8 cellular contexts compared by ENCODE assay signal in genomic region chr1:31765041-31765467, GRCh38. TPM values are rescaled to one million over a fixed set of nuclear protein-coding genes. Genes with fewer than 3 reads are reported as not detected.
A peak's percentile ranks its signal among the peaks of the same experiment; 100 is the strongest.
DNase-seq lines count a peak whose midpoint lies in the region; ATAC-seq, FAIRE-seq and TF ChIP-seq lines count a peak whose summit lies in the region.

No MANE protein-coding gene starts in this region.

- no peak overlapping the region for H3K27ac Mint-ChIP-seq in T-cell

- H3K4me3 Mint-ChIP-seq in T-cell, result peak overlapping the region; percentile 75 to 82 (median 77)

- peaks cover 30% of the 10 kb centered on the region for H3K27me3 ChIP-seq in iPS-18a (ENCODE audit: control insufficient read depth, insufficient read depth, low read length)

- no peaks in the 10 kb centered on the region for H3K9me3 ChIP-seq in iPS-18a (ENCODE audit: control insufficient read depth, low read depth, low read length)

- DNase-seq in D721Med (ENCODE audit: insufficient read length, low spot score), result no peak
- DNase-seq in HT1080 (ENCODE audit: low read depth), result peak; percentile 37
- DNase-seq in T-cell, result no peak
- DNase-seq in T-helper 9 cell, result no peak
- no peak for DNase-seq in foreskin melanocyte
- DNase-seq in activated CD4-positive, CD25-positive, alpha-beta regulatory T cell treated with anti-CD3 and anti-CD28 coated beads, Interleukin-2, amount 50 U/mL, for 72 hours, result no peak

- peak; percentile 50 for TF ChIP-seq CTCF in D721Med (IDR thresholded peaks at IDR 0.05; ENCODE audit: insufficient read depth, missing control alignments)

- no peaks in the 10 kb centered on the region for H3K36me3 ChIP-seq in iPS-18a (ENCODE audit: control insufficient read depth, low read depth, low read length)

- H3K9ac ChIP-seq in iPS-18a (ENCODE audit: low read length), result no peak overlapping the region

- CTCF ChIA-PET in T-cell (lab: Charles Lee), result no interaction called here

- POLR2A ChIA-PET in T-cell (lab: Charles Lee), result no interaction called here

- no peak overlapping the region for H3K27ac ChIP-seq in iPS-18a (ENCODE audit: low read length)

- peaks cover 27% of the 10 kb centered on the region for H3K4me1 ChIP-seq in iPS-18a (ENCODE audit: control insufficient read depth, low read depth, low read length)

- H3K9me3 Mint-ChIP-seq in T-cell, result no peaks in the 10 kb centered on the region

- peaks cover 0 to 5% of the 10 kb centered on the region in 2 donors for H3K27me3 Mint-ChIP-seq in T-cell

- H3K36me3 Mint-ChIP-seq in T-cell, result no peaks in the 10 kb centered on the region

- H3K4me3 ChIP-seq in iPS-18a (ENCODE audit: low read length), result peak overlapping the region; percentile 23

- FAIRE-seq in D721Med (lab: Jason Lieb, UNC), result no peak

- H3K4me1 Mint-ChIP-seq in T-cell, result peaks cover 14 to 49% (median 33%) of the 10 kb centered on the region in 3 donors

- no peak for ATAC-seq in T-cell (replicated peaks in 1 of 4)
- no peak for ATAC-seq in GM21825 (IDR thresholded peaks at IDR 0.05; ENCODE audit: unreplicated experiment)

RNA-seq across cellular contexts. Expression of gene ADGRB2, which starts 0.9 kb away (rescaled TPM):
- total RNA-seq in HT1080 (2014; rRNA removed; shearing (Covaris generic)), result 10.8 and 14.1 TPM in 2 replicates
- polyA plus RNA-seq in HT1080 (2015; cell fraction: cytosol; rRNA removed), result 7.1 and 8.4 TPM in 2 replicates
- 13.1 and 16.5 TPM in 2 replicates for polyA plus RNA-seq in HT1080 (2015; cell fraction: nucleus; rRNA removed)
- 1 to 10 TPM in 2 of 5 donors, under 1 TPM in 3; 0.65 to 3.4 (median 0.98) TPM for total RNA-seq in T-cell

RNA-seq across cellular contexts. Expression of gene SPOCD1, which starts 50.8 kb away (rescaled TPM):
- total RNA-seq in HT1080 (2014; rRNA removed; shearing (Covaris generic)), result 16.4 and 25.2 TPM in 2 replicates
- 35.9 and 37.7 TPM in 2 replicates for polyA plus RNA-seq in HT1080 (2015; cell fraction: cytosol; rRNA removed)
- polyA plus RNA-seq in HT1080 (2015; cell fraction: nucleus; rRNA removed), result 149 and 184 TPM in 2 replicates
- total RNA-seq in T-cell, result not detected

Comparison
In these comparisons a context has a peak if more than half of its experiments do, and no peak if none do; other contexts are left out.
1. RNA of gene SPOCD1, which starts 50.8 kb away (total RNA-seq): 16.4 to 25.2 TPM in HT1080; not detected in T-cell; every median in the first group is over 10 times any median in the second.